In genomic region chr11:4134844-4135243, GRCh38 we compare ENCODE assay signal across 1 cellular context.
TF ChIP-seq lines count a peak whose summit lies in the region.

No MANE protein-coding gene starts in this region.

TF ChIP-seq in HepG2, 621 proteins besides CTCF, POLR2A, EP300 and RAD21 (continued from another document):
- no peak for TF ChIP-seq NFKB2 (CRISPR knock-in tag; IDR thresholded peaks at IDR 0.05; ENCODE audit: borderline replicate concordance)
- 0 out of 2 replicates have a peak, but pooled peaks have one; percentile 11 for TF ChIP-seq ZNF644 (CRISPR knock-in tag; IDR thresholded peaks at IDR 0.05; ENCODE audit: low read depth)
TF ChIP-seq in HepG2: peak in this region for 1.
